In genomic region chr5:98938459-98938858, GRCh38 we compare ENCODE assay signal across 13 cellular contexts. TPM values are rescaled to one million over a fixed set of nuclear protein-coding genes. Genes with fewer than 3 reads are reported as not detected.
DNase-seq lines count a peak whose midpoint lies in the region; ATAC-seq and TF ChIP-seq lines count a peak whose summit lies in the region.
"Had no signal": no experiment of that assay in that cellular context is flagged by ENCODE, and none has a peak within 500 bp of the region (broad histone marks: within the 10 kb centered on the region; RNA-seq: fewer than 3 reads in every experiment).

No MANE protein-coding gene starts in this region.

- no peaks in the 10 kb centered on the region for H3K27me3 ChIP-seq in RWPE2 (ENCODE audit: insufficient read depth, poor library complexity, severe bottlenecking)

- no peaks in the 10 kb centered on the region for H3K9me3 ChIP-seq in RWPE2 (ENCODE audit: severe bottlenecking)

- peaks cover 32 to 66% (median 63%) of the 10 kb centered on the region in 4 donors for H3K4me1 Mint-ChIP-seq in naive thymus-derived CD8-positive, alpha-beta T cell
- H3K4me1 Mint-ChIP-seq in natural killer cell treated with Interleukin-12 subunit alpha and Interleukin-12 subunit beta and Interleukin-15 and Interleukin-18, amount 100 ng/mL, for 72 hours (ENCODE audit: low read depth in 2 of 2), result peaks cover 13 to 22% of the 10 kb centered on the region in 2 donors
- H3K4me1 Mint-ChIP-seq in osteocyte (ENCODE audit: unreplicated experiment), result peaks cover 16% of the 10 kb centered on the region

- DNase-seq in EL (peak; percentile 20), RWPE2 (ENCODE audit: low spot score) (no peak), fibroblast of peridontal ligament (ENCODE audit: extremely low read depth) (peak; percentile 82), D341Med (ENCODE audit: low spot score) (no peak), osteocyte (ENCODE audit: extremely low spot score, unreplicated experiment) (no peak), NCI-H2081 (lab: John Stamatoyannopoulos, UW) (no peak)
- DNase-seq in naive thymus-derived CD8-positive, alpha-beta T cell, result no peak
- DNase-seq in natural killer cell treated with Interleukin-12 subunit alpha and Interleukin-12 subunit beta and Interleukin-15 and Interleukin-18, amount 100 ng/mL, for 72 hours (ENCODE audit: low spot score), result no peak
- DNase-seq: NCI-H1694; nephron progenitor cell; stimulated activated CD4-positive, alpha-beta T cell treated with anti-CD3 and anti-CD28 coated beads, Interleukin-4, amount 100 ng/mL, for 4 hours; substantia nigra; T-helper 9 cell had no signal

- peak overlapping the region; percentile 12 to 77 (median 58) for H3K27ac Mint-ChIP-seq in naive thymus-derived CD8-positive, alpha-beta T cell
- H3K27ac Mint-ChIP-seq in natural killer cell treated with Interleukin-12 subunit alpha and Interleukin-12 subunit beta and Interleukin-15 and Interleukin-18, amount 100 ng/mL, for 72 hours, result no peak overlapping the region
- H3K27ac Mint-ChIP-seq in osteocyte (ENCODE audit: unreplicated experiment), result no peak overlapping the region
- H3K27ac Mint-ChIP-seq: nephron progenitor cell had no signal

- TF ChIP-seq CTCF in RWPE2 (IDR thresholded peaks at IDR 0.05; ENCODE audit: poor library complexity, severe bottlenecking), result no peak
- TF ChIP-seq CTCF in osteocyte (IDR thresholded peaks at IDR 0.05), result no peak

- POLR2A ChIA-PET in naive thymus-derived CD8-positive, alpha-beta T cell (lab: Charles Lee), result interaction anchor here (6.1 kb wide), 1 partner anchor 9 kb away, joined by 36 read pairs; the partner anchor contains the start of gene CHD1

- H3K9me3 Mint-ChIP-seq in naive thymus-derived CD8-positive, alpha-beta T cell, result peaks cover 0 to 4% (median 0%) of the 10 kb centered on the region in 9 donors
- peaks cover 5% of the 10 kb centered on the region for H3K9me3 Mint-ChIP-seq in natural killer cell treated with Interleukin-12 subunit alpha and Interleukin-12 subunit beta and Interleukin-15 and Interleukin-18, amount 100 ng/mL, for 72 hours
- no peaks in the 10 kb centered on the region for H3K9me3 Mint-ChIP-seq in osteocyte (ENCODE audit: unreplicated experiment)
- H3K9me3 Mint-ChIP-seq: nephron progenitor cell had no signal

- no peak overlapping the region for H3K4me3 Mint-ChIP-seq in naive thymus-derived CD8-positive, alpha-beta T cell
- no peak overlapping the region for H3K4me3 Mint-ChIP-seq in natural killer cell treated with Interleukin-12 subunit alpha and Interleukin-12 subunit beta and Interleukin-15 and Interleukin-18, amount 100 ng/mL, for 72 hours
- no peak overlapping the region for H3K4me3 Mint-ChIP-seq in osteocyte (ENCODE audit: unreplicated experiment)
- H3K4me3 Mint-ChIP-seq: nephron progenitor cell had no signal

- H3K36me3 Mint-ChIP-seq in naive thymus-derived CD8-positive, alpha-beta T cell, result no peaks in the 10 kb centered on the region
- H3K36me3 Mint-ChIP-seq in natural killer cell treated with Interleukin-12 subunit alpha and Interleukin-12 subunit beta and Interleukin-15 and Interleukin-18, amount 100 ng/mL, for 72 hours, result peaks cover 5% of the 10 kb centered on the region
- no peaks in the 10 kb centered on the region for H3K36me3 Mint-ChIP-seq in osteocyte (ENCODE audit: unreplicated experiment)

- H3K27me3 Mint-ChIP-seq in naive thymus-derived CD8-positive, alpha-beta T cell, result no peaks in the 10 kb centered on the region
- no peaks in the 10 kb centered on the region for H3K27me3 Mint-ChIP-seq in natural killer cell treated with Interleukin-12 subunit alpha and Interleukin-12 subunit beta and Interleukin-15 and Interleukin-18, amount 100 ng/mL, for 72 hours
- H3K27me3 Mint-ChIP-seq in osteocyte (ENCODE audit: unreplicated experiment), result no peaks in the 10 kb centered on the region

- no peak overlapping the region for H3K4me3 ChIP-seq in RWPE2 (ENCODE audit: severe bottlenecking)

- H3K4me1 ChIP-seq in RWPE2 (ENCODE audit: insufficient read depth, poor library complexity, severe bottlenecking), result peaks cover 9% of the 10 kb centered on the region

- H3K27ac ChIP-seq in RWPE2 (ENCODE audit: poor library complexity, severe bottlenecking), result no peak overlapping the region

- ATAC-seq in RWPE2 (ENCODE audit: low read depth), result peak; percentile 86
- ATAC-seq in naive thymus-derived CD8-positive, alpha-beta T cell, result no peak
- ATAC-seq in natural killer cell treated with Interleukin-12 subunit alpha and Interleukin-12 subunit beta and Interleukin-15 and Interleukin-18, amount 100 ng/mL, for 72 hours, result no peak

- H3K36me3 ChIP-seq in RWPE2 (ENCODE audit: low read depth), result no peaks in the 10 kb centered on the region

RNA-seq across cellular contexts. Expression of gene CHD1, which starts 9.7 kb away (rescaled TPM):
- total RNA-seq in naive thymus-derived CD8-positive, alpha-beta T cell, result 10 to 100 TPM; 89.2 to 97.5 TPM
- 1 to 10 TPM; 8.6 to 9.4 (median 9.0) TPM for polyA plus RNA-seq in naive thymus-derived CD8-positive, alpha-beta T cell
- total RNA-seq in natural killer cell treated with Interleukin-12 subunit alpha and Interleukin-12 subunit beta and Interleukin-15 and Interleukin-18, amount 100 ng/mL, for 72 hours, result 10 to 100 TPM; 64.8 to 68.0 TPM
- 28.3 and 32.6 TPM in 2 replicates for total RNA-seq in osteocyte

Comparison
In these comparisons a context has a peak if more than half of its experiments do, and no peak if none do; other contexts are left out.
1. DNase-seq: peak in EL (single experiment) and fibroblast of peridontal ligament (single experiment); none in RWPE2 (single experiment), naive thymus-derived CD8-positive, alpha-beta T cell (0 of 10), natural killer cell treated with Interleukin-12 subunit alpha and Interleukin-12 subunit beta and Interleukin-15 and Interleukin-18, amount 100 ng/mL, for 72 hours (single experiment), D341Med (single experiment), osteocyte (single experiment) and NCI-H2081 (0 of 2).
2. H3K27ac Mint-ChIP-seq: peak in naive thymus-derived CD8-positive, alpha-beta T cell (10 of 10); none in natural killer cell treated with Interleukin-12 subunit alpha and Interleukin-12 subunit beta and Interleukin-15 and Interleukin-18, amount 100 ng/mL, for 72 hours (0 of 2) and osteocyte (single experiment).